ENCODE assay signal across 23 cellular contexts in genomic region chr20:59441860-59442810, GRCh38.
DNase-seq lines count a peak whose midpoint lies in the region; ATAC-seq, FAIRE-seq and TF ChIP-seq lines count a peak whose summit lies in the region.
"Had no signal": no experiment of that assay in that cellular context is flagged by ENCODE, and none has a peak within 500 bp of the region (broad histone marks: within the 10 kb centered on the region; RNA-seq: fewer than 3 reads in every experiment).

No MANE protein-coding gene starts in this region.

- ATAC-seq in right cardiac atrium (no peak), GM19452 (IDR thresholded peaks at IDR 0.05; ENCODE audit: unreplicated experiment) (no peak)
- ATAC-seq in activated CD8-positive, alpha-beta T cell treated with anti-CD3 and anti-CD28 coated beads for 36 hours, result no peak
- ATAC-seq: GM12878, HCT116, Right ventricle myocardium inferior had no signal

- intact Hi-C loops in cardiac septum (cut with DNase I), result no loop called here
- intact Hi-C loops in right cardiac atrium (cut with DNase I), result no loop called here
- intact Hi-C loops in activated CD8-positive, alpha-beta T cell treated with anti-CD3 and anti-CD28 coated beads for 36 hours (cut with micrococcal nuclease), result no loop called here

- 61% methylated on average over 12 of the region's 12 CpGs for WGBS in right cardiac atrium

- H3K27me3 ChIP-seq in right cardiac atrium (ENCODE audit: control insufficient read depth, insufficient read depth), result no peaks in the 10 kb centered on the region
- H3K27me3 ChIP-seq: Peyer's patch had no signal

- H3K9me3 Mint-ChIP-seq in activated CD8-positive, alpha-beta T cell treated with anti-CD3 and anti-CD28 coated beads for 36 hours, result no peaks in the 10 kb centered on the region
- H3K9me3 Mint-ChIP-seq in type B pancreatic cell, result peaks cover 3% of the 10 kb centered on the region
- H3K9me3 Mint-ChIP-seq: CD4-positive, alpha-beta T cell; T-helper 1 cell treated with Interleukin-12 subunit alpha and Interleukin-12 subunit beta and Interleukin-4 antibody, amounts not matched to agents 30 μg/mL and 1 μg/mL, for 36 hours had no signal

- POLR2A ChIA-PET in activated CD8-positive, alpha-beta T cell treated with anti-CD3 and anti-CD28 coated beads for 36 hours (lab: Charles Lee), result no interaction called here

- no peak overlapping the region for H3K4me3 ChIP-seq in right cardiac atrium (ENCODE audit: low read length)
- H3K4me3 ChIP-seq: GM12878, Peyer's patch had no signal

- no peak overlapping the region for H3K27ac Mint-ChIP-seq in activated CD8-positive, alpha-beta T cell treated with anti-CD3 and anti-CD28 coated beads for 36 hours
- H3K27ac Mint-ChIP-seq in type B pancreatic cell, result no peak overlapping the region
- H3K27ac Mint-ChIP-seq: B cell; CD4-positive, alpha-beta T cell; T-helper 1 cell treated with Interleukin-12 subunit alpha and Interleukin-12 subunit beta and Interleukin-4 antibody, amounts not matched to agents 30 μg/mL and 1 μg/mL, for 36 hours had no signal

- FAIRE-seq in HTR-8/SVneo (lab: Jason Lieb, UNC), result peak; percentile 89
- FAIRE-seq: G401.6, GM12878 had no signal

- peaks cover 41% of the 10 kb centered on the region for H3K27me3 Mint-ChIP-seq in activated CD8-positive, alpha-beta T cell treated with anti-CD3 and anti-CD28 coated beads for 36 hours
- H3K27me3 Mint-ChIP-seq in type B pancreatic cell, result peaks cover 45% of the 10 kb centered on the region

- DNase-seq in cardiac septum (ENCODE audit: low spot score), result peak; percentile 36
- DNase-seq in right cardiac atrium, result no peak
- DNase-seq in HTR-8/SVneo (ENCODE audit: insufficient read length, low spot score), result no peak
- peak; percentile 11 for DNase-seq in activated CD8-positive, alpha-beta T cell treated with anti-CD3 and anti-CD28 coated beads for 36 hours
- no peak for DNase-seq in type B pancreatic cell (ENCODE audit: extremely low spot score, unreplicated experiment)
- no peak for DNase-seq in epidermal melanocyte (ENCODE audit: insufficient read length, low spot score)
- no peak for DNase-seq in glomerular visceral epithelial cell (ENCODE audit: extremely low spot score)
- DNase-seq: CD4-positive, alpha-beta T cell; DMS79 treated with DMSO at 0.1 percent for 48 hours; KG1; NCI-H1436 treated with DMSO at 0.1 percent for 48 hours; NCI-H2081; NCI-H226; NCI-H748 treated with DMSO at 0.1 percent for 48 hours; Peyer's patch had no signal

- no peaks in the 10 kb centered on the region for H3K4me1 ChIP-seq in right cardiac atrium (ENCODE audit: control insufficient read depth, insufficient read depth, low read length)
- H3K4me1 ChIP-seq: Peyer's patch had no signal

- H3K4me1 Mint-ChIP-seq in activated CD8-positive, alpha-beta T cell treated with anti-CD3 and anti-CD28 coated beads for 36 hours (ENCODE audit: low read depth), result peaks cover 6% of the 10 kb centered on the region
- H3K4me1 Mint-ChIP-seq in type B pancreatic cell (ENCODE audit: unreplicated experiment), result peaks cover 39% of the 10 kb centered on the region
- H3K4me1 Mint-ChIP-seq: B cell had no signal

- H3K9me3 ChIP-seq in right cardiac atrium (ENCODE audit: control insufficient read depth, low read length), result no peaks in the 10 kb centered on the region
- H3K9me3 ChIP-seq: Peyer's patch had no signal

- CTCF ChIA-PET in activated CD8-positive, alpha-beta T cell treated with anti-CD3 and anti-CD28 coated beads for 36 hours (lab: Charles Lee), result no interaction called here

- H3K27ac ChIP-seq in right cardiac atrium (ENCODE audit: low read length), result no peak overlapping the region
- H3K27ac ChIP-seq: HL-60, Peyer's patch had no signal

- no peak for TF ChIP-seq CTCF in activated CD8-positive, alpha-beta T cell treated with anti-CD3 and anti-CD28 coated beads for 36 hours (IDR thresholded peaks at IDR 0.05)
- TF ChIP-seq CTCF in type B pancreatic cell (conservative IDR thresholded peaks at IDR 0.05), result no peak

- H3K4me3 Mint-ChIP-seq in activated CD8-positive, alpha-beta T cell treated with anti-CD3 and anti-CD28 coated beads for 36 hours, result no peak overlapping the region
- peak overlapping the region; percentile 41 for H3K4me3 Mint-ChIP-seq in type B pancreatic cell
- H3K4me3 Mint-ChIP-seq: B cell; CD4-positive, alpha-beta T cell; T-helper 1 cell treated with Interleukin-12 subunit alpha and Interleukin-12 subunit beta and Interleukin-4 antibody, amounts not matched to agents 30 μg/mL and 1 μg/mL, for 36 hours had no signal

- H3K36me3 Mint-ChIP-seq in activated CD8-positive, alpha-beta T cell treated with anti-CD3 and anti-CD28 coated beads for 36 hours (ENCODE audit: low read depth), result no peaks in the 10 kb centered on the region
- no peaks in the 10 kb centered on the region for H3K36me3 Mint-ChIP-seq in type B pancreatic cell

Comparison
In these comparisons a context has a peak if more than half of its experiments do, and no peak if none do; other contexts are left out.
1. DNase-seq: peak in cardiac septum (single experiment) and activated CD8-positive, alpha-beta T cell treated with anti-CD3 and anti-CD28 coated beads for 36 hours (single experiment); none in right cardiac atrium (0 of 3), HTR-8/SVneo (single experiment), type B pancreatic cell (single experiment), epidermal melanocyte (single experiment) and glomerular visceral epithelial cell (single experiment).